ENCODE assay signal across 8 cellular contexts in genomic region chr4:3291411-3291968, GRCh38. TPM values are rescaled to one million over a fixed set of nuclear protein-coding genes. Genes with fewer than 3 reads are reported as not detected.
A peak's percentile ranks its signal among the peaks of the same experiment; 100 is the strongest.
DNase-seq lines count a peak whose midpoint lies in the region; ATAC-seq, FAIRE-seq and TF ChIP-seq lines count a peak whose summit lies in the region.

No MANE protein-coding gene starts in this region.

- no peak overlapping the region for H2AK5ac ChIP-seq in H1 (ENCODE audit: low read depth, low read length)

- peak overlapping the region; percentile 99 for H3K4me2 ChIP-seq in OCI-LY7 (ENCODE audit: low read length)
- H3K4me2 ChIP-seq in H1 (ENCODE audit: insufficient read depth in 1 of 2, low read depth in 2 of 2, low read length in 2 of 2), result peak overlapping the region; percentile 75 to 96

- H3K23ac ChIP-seq in H1 (ENCODE audit: insufficient read length), result no peak overlapping the region

- H3K4me3 Mint-ChIP-seq in naive thymus-derived CD4-positive, alpha-beta T cell, result peak overlapping the region; percentile 84 to 98 (median 92)

- POLR2A ChIA-PET in OCI-LY7 (lab: Charles Lee), result no interaction called here
- POLR2A ChIA-PET in H1 (lab: Charles Lee; ENCODE audit: partially characterized antibody), result interaction anchor here (0.7 to 1.4 kb wide), 4 partner anchors 21 to 242 kb away, joined by 3 to 4 read pairs (median 3); no protein-coding TSS in a partner anchor
- POLR2A ChIA-PET in naive thymus-derived CD4-positive, alpha-beta T cell (lab: Charles Lee), result interaction anchor here (0.9 kb wide), 1 partner anchor 12 kb away, joined by 3 read pairs; no protein-coding TSS in a partner anchor

- H3K9me2 ChIP-seq in OCI-LY7 (ENCODE audit: insufficient read depth, low read length), result no peaks in the 10 kb centered on the region

- CTCF ChIA-PET in OCI-LY7 (lab: Charles Lee; ENCODE audit: unreplicated experiment) (no interaction called here), H1 (lab: Charles Lee; ENCODE audit: partially characterized antibody) (interaction anchor here (1.1 to 5.1 kb wide), 4 partner anchors 14 to 32 kb away, joined by 3 to 31 read pairs (median 6); no protein-coding TSS in a partner anchor)
- CTCF ChIA-PET in naive thymus-derived CD4-positive, alpha-beta T cell (lab: Charles Lee), result no interaction called here

- no peaks in the 10 kb centered on the region for H3K9me3 Mint-ChIP-seq in naive thymus-derived CD4-positive, alpha-beta T cell

- no peaks in the 10 kb centered on the region for H3K36me3 Mint-ChIP-seq in naive thymus-derived CD4-positive, alpha-beta T cell

- H3K36me3 ChIP-seq in OCI-LY7 (ENCODE audit: insufficient read depth, low read length), result no peaks in the 10 kb centered on the region
- H3K36me3 ChIP-seq in H1 (ENCODE audit: control insufficient read depth in 2 of 4, insufficient read depth in 4 of 4, low read length in 3 of 4), result no peaks in the 10 kb centered on the region
- peaks cover 0 to 5% (median 0%) of the 10 kb centered on the region in 3 experiments for H3K36me3 ChIP-seq in naive thymus-derived CD4-positive, alpha-beta T cell (ENCODE audit: control insufficient read depth in 2 of 3, insufficient read depth in 3 of 3, low read length in 3 of 3)

- no peaks in the 10 kb centered on the region for H3K79me1 ChIP-seq in H1 (ENCODE audit: low read depth, low read length)

- no peak overlapping the region for H2BK120ac ChIP-seq in H1 (replicated peaks; ENCODE audit: low read depth, low read length)

- no peak overlapping the region for H3K27ac ChIP-seq in OCI-LY7 (ENCODE audit: low read depth, low read length, poor library complexity, severe bottlenecking)
- H3K27ac ChIP-seq in H1 (ENCODE audit: low read depth, low read length), result no peak overlapping the region
- peak overlapping the region; percentile 69 for H3K27ac ChIP-seq in naive thymus-derived CD4-positive, alpha-beta T cell (ENCODE audit: low read depth, low read length)

- H3K4me3 ChIP-seq in OCI-LY7 (ENCODE audit: low read depth, low read length, poor library complexity, severe bottlenecking) (peak overlapping the region; percentile 73), H1 (ENCODE audit: extremely low read depth in 1 of 4, insufficient read depth in 2 of 4, low read depth in 3 of 4, low read length in 4 of 4) (peak overlapping the region; percentile 37 to 72 (median 66))
- H3K4me3 ChIP-seq in naive thymus-derived CD4-positive, alpha-beta T cell (ENCODE audit: low read length), result peak overlapping the region; percentile 79

- H2BK15ac ChIP-seq in H1 (ENCODE audit: low read length), result no peak overlapping the region; the same call in 1 of the 2 replicates

- no peak for TF ChIP-seq RAD21 in H1 (IDR thresholded peaks at IDR 0.05 in 1 of 2, conservative IDR thresholded peaks at IDR 0.05 in 1 of 2; ENCODE audit: low read depth in 2 of 2, low read length in 2 of 2)

- H3K9me3 ChIP-seq in OCI-LY7 (ENCODE audit: low read length) (no peaks in the 10 kb centered on the region), H1 (ENCODE audit: insufficient read depth in 2 of 2, low read depth in 1 of 2, low read length in 1 of 2) (no peaks in the 10 kb centered on the region)
- no peaks in the 10 kb centered on the region for H3K9me3 ChIP-seq in naive thymus-derived CD4-positive, alpha-beta T cell (ENCODE audit: control insufficient read depth in 2 of 3, low read length in 3 of 3)

- H3K56ac ChIP-seq in H1 (replicated peaks; ENCODE audit: insufficient read length, low read depth, low read length), result no peak overlapping the region

- DNase-seq in ELR (ENCODE audit: low read depth), result peak; percentile 13
- no peak for DNase-seq in OCI-LY7 (ENCODE audit: low spot score)
- DNase-seq in H1 (ENCODE audit: low read depth in 1 of 2, low spot score in 2 of 2), result peak in 1 of 2 experiments; percentile 65
- DNase-seq in naive thymus-derived CD4-positive, alpha-beta T cell, result peak in 1 of 9 donors; percentile 12
- DNase-seq in occipital lobe (lab: John Stamatoyannopoulos, UW), result no peak
- no peak for DNase-seq in AG08395 (ENCODE audit: low spot score)
- no peak for DNase-seq in stimulated activated CD4-positive, alpha-beta T cell treated with anti-CD3 and anti-CD28 coated beads, Interleukin-2, amount 100 ng/mL, for 24 hours

- H3K27me3 ChIP-seq in H1 (replicated peaks in 1 of 4; ENCODE audit: control insufficient read depth in 3 of 4, extremely low read depth in 1 of 4, insufficient read depth in 3 of 4, low read length in 3 of 4), result peaks cover 0 to 12% (median 1%) of the 10 kb centered on the region in 4 experiments; a peak in 3 of 7 replicates
- H3K27me3 ChIP-seq in naive thymus-derived CD4-positive, alpha-beta T cell (ENCODE audit: control insufficient read depth in 2 of 2, insufficient read depth in 2 of 2, low read length in 2 of 2), result no peaks in the 10 kb centered on the region

- TF ChIP-seq CTCF in OCI-LY7 (conservative IDR thresholded peaks at IDR 0.05; ENCODE audit: low read length), result no peak
- TF ChIP-seq CTCF in H1 (IDR thresholded peaks at IDR 0.05; ENCODE audit: control extremely low read depth in 1 of 3, insufficient read depth in 1 of 3, low read depth in 1 of 3, low read length in 3 of 3), result no peak

- H2BK20ac ChIP-seq in H1 (ENCODE audit: low read length), result no peak overlapping the region

- no peak overlapping the region for H2BK5ac ChIP-seq in H1 (ENCODE audit: low read depth, low read length)

- H4K91ac ChIP-seq in H1 (replicated peaks; ENCODE audit: insufficient read length, low read length), result no peak overlapping the region

- H4K20me1 ChIP-seq in OCI-LY7 (ENCODE audit: insufficient read depth, low read length) (no peaks in the 10 kb centered on the region), H1 (replicated peaks in 1 of 2; ENCODE audit: control insufficient read depth in 1 of 2, insufficient read depth in 2 of 2, low read length in 2 of 2) (peaks cover 2 to 6% of the 10 kb centered on the region in 2 experiments)

- no peak for FAIRE-seq in H1 (lab: Jason Lieb, UNC)

- peaks cover 6 to 64% (median 7%) of the 10 kb centered on the region in 5 donors for H3K27me3 Mint-ChIP-seq in naive thymus-derived CD4-positive, alpha-beta T cell

- no peak overlapping the region for H3K4ac ChIP-seq in H1 (replicated peaks; ENCODE audit: insufficient read length, low read depth, low read length)

- no TSS peak for BruUV-seq in OCI-LY7 (replicated peaks; lab: Mats Ljungman, UMichigan)

- WGBS in H1 (ENCODE audit: extremely low coverage in 1 of 2, insufficient coverage in 1 of 2, insufficient read length in 1 of 2, insufficient replicate concordance in 2 of 2, low coverage in 1 of 2, low lambda C conversion rate in 2 of 2, missing lambda C conversion rate in 1 of 2), 2 experiments, result 40% methylated on average over 19 of the region's 24 CpGs; no CpG with 5 or more reads in 1 of the 2 experiments

- H3K9ac ChIP-seq in H1 (replicated peaks in 1 of 4; ENCODE audit: extremely low read depth in 1 of 4, low read depth in 3 of 4, low read length in 3 of 4), result no peak overlapping the region

- H3K4me1 ChIP-seq in OCI-LY7 (ENCODE audit: insufficient read depth, low read length, poor library complexity, severe bottlenecking) (peaks cover 11% of the 10 kb centered on the region), H1 (replicated peaks in 1 of 4; ENCODE audit: control insufficient read depth in 3 of 4, insufficient read depth in 4 of 4, low read length in 3 of 4) (peaks cover 0 to 23% (median 11%) of the 10 kb centered on the region in 4 experiments; a peak in 5 of 7 replicates)
- H3K4me1 ChIP-seq in naive thymus-derived CD4-positive, alpha-beta T cell (ENCODE audit: control insufficient read depth in 2 of 2, insufficient read depth in 2 of 2, low read length in 2 of 2), result peaks cover 5 to 8% of the 10 kb centered on the region in 2 donors

- no peaks in the 10 kb centered on the region for H3K79me2 ChIP-seq in OCI-LY7 (ENCODE audit: insufficient read depth, low read depth, low read length)
- H3K79me2 ChIP-seq in H1 (ENCODE audit: control insufficient read depth in 1 of 2, insufficient read depth in 2 of 2, low read length in 2 of 2), result no peaks in the 10 kb centered on the region; a peak in 2 of 4 replicates

- H2BK12ac ChIP-seq in H1 (ENCODE audit: low read depth, low read length), result no peak overlapping the region

- H2AFZ ChIP-seq in OCI-LY7 (ENCODE audit: low read length) (no peak overlapping the region), H1 (ENCODE audit: low read length) (peak overlapping the region; percentile 48; the same call in 1 of the 2 replicates)

- no peak for TF ChIP-seq POLR2A in H1 (IDR thresholded peaks at IDR 0.05; ENCODE audit: control extremely low read depth in 1 of 2, low read depth in 2 of 2, low read length in 2 of 2)

- no peak overlapping the region for H3K14ac ChIP-seq in H1 (ENCODE audit: insufficient read length)

- intact Hi-C loops in OCI-LY7 (cut with micrococcal nuclease; ENCODE audit: unreplicated experiment), result no loop called here
- intact Hi-C loops in naive thymus-derived CD4-positive, alpha-beta T cell (cut with micrococcal nuclease), result loop anchor here (5.0 kb wide), 3 partner anchors 89 to 666 kb away; partner anchors contain the start of genes GRK4 (in 2 of the 2) and NOP14 (in 2 of the 2)

- H3K23me2 ChIP-seq in H1 (ENCODE audit: low read depth, low read length), result peaks cover 15% of the 10 kb centered on the region; the same call in 1 of the 2 replicates

- no peak overlapping the region for H4K5ac ChIP-seq in H1 (ENCODE audit: insufficient read length, low read depth, low read length)

- H3K18ac ChIP-seq in H1 (ENCODE audit: extremely low read depth, low read length), result no peak overlapping the region

- peaks cover 12 to 37% (median 26%) of the 10 kb centered on the region in 7 donors for H3K4me1 Mint-ChIP-seq in naive thymus-derived CD4-positive, alpha-beta T cell

- peak overlapping the region; percentile 56 to 88 (median 68) for H3K27ac Mint-ChIP-seq in naive thymus-derived CD4-positive, alpha-beta T cell

- no peak for ATAC-seq in naive thymus-derived CD4-positive, alpha-beta T cell
- ATAC-seq in HG02973 (IDR thresholded peaks at IDR 0.05; ENCODE audit: unreplicated experiment), result no peak

- TF ChIP-seq EP300 in H1 (IDR thresholded peaks at IDR 0.05; ENCODE audit: borderline replicate concordance in 1 of 2, low read depth in 2 of 2, low read length in 2 of 2), result no peak

- H4K8ac ChIP-seq in H1 (ENCODE audit: extremely low read depth, insufficient read depth, low read length), result no peak overlapping the region

RNA-seq across cellular contexts. Expression of gene RGS12, which starts 1.3 kb away (rescaled TPM):
- 6.4 and 9.4 TPM in 2 replicates for total RNA-seq in OCI-LY7 (2014; rRNA removed; shearing (Covaris generic))
- total RNA-seq in OCI-LY7 (2022) (5.2 and 6.5 TPM in 2 replicates), occipital lobe (68.8 TPM)
- 16.3 and 16.4 TPM in 2 replicates for total RNA-seq in H1 (2021; fragmentation: NEBNext Ultra II Directional; extraction: Animal tissue kit (Norgen Biotek cat#: 25700))
- 6.0 and 10.7 TPM in 2 replicates for polyA plus RNA-seq in H1 (2011; rRNA removed)
- 10.1 TPM for polyA plus RNA-seq in H1 (2011; cell fraction: cytosol; rRNA removed)
- polyA plus RNA-seq in H1 (2011; cell fraction: nucleus; rRNA removed), result 30.0 TPM
- 12.7 to 26.6 TPM (median 20.0 TPM) in 4 replicates for polyA plus RNA-seq in H1 (2012, experiment 1 of 2)
- polyA plus RNA-seq in H1 (2012, experiment 2 of 2), result 17.8 TPM
- polyA plus RNA-seq in H1 (2013, experiment 1 of 2), result 10.6 TPM
- polyA plus RNA-seq in H1 (2013, experiment 2 of 2), result 10.3 TPM
- polyA minus RNA-seq in H1 (2011; rRNA and poly(A)+ RNA removed), result 10.8 and 12.0 TPM in 2 replicates
- 15.5 TPM for polyA minus RNA-seq in H1 (2011; cell fraction: cytosol; rRNA and poly(A)+ RNA removed)
- polyA minus RNA-seq in H1 (2011; cell fraction: nucleus; rRNA and poly(A)+ RNA removed), result 28.6 TPM
- 10 to 100 TPM in 1 of 5 experiments, 1 to 10 TPM in 4; 2.5 to 13.3 (median 7.5) TPM for total RNA-seq in naive thymus-derived CD4-positive, alpha-beta T cell
- 10 to 100 TPM in 1 of 2 donors, 1 to 10 TPM in 1; 6.6 to 16.0 TPM for polyA plus RNA-seq in naive thymus-derived CD4-positive, alpha-beta T cell

RNA-seq across cellular contexts. Expression of gene MSANTD1, which starts 42.5 kb away (rescaled TPM):
- total RNA-seq in OCI-LY7 (2014; rRNA removed; shearing (Covaris generic)), result 0.08 and 0.13 TPM in 2 replicates
- 0.53 and 1.0 TPM in 2 replicates for total RNA-seq in OCI-LY7 (2022)
- total RNA-seq in H1 (2021; fragmentation: NEBNext Ultra II Directional; extraction: Animal tissue kit (Norgen Biotek cat#: 25700)), result 0.45 and 0.78 TPM in 2 replicates
- polyA plus RNA-seq in H1 (2011; rRNA removed), result 0.23 and 0.39 TPM in 2 replicates
- 0.28 TPM for polyA plus RNA-seq in H1 (2011; cell fraction: cytosol; rRNA removed)
- 1.7 TPM for polyA plus RNA-seq in H1 (2011; cell fraction: nucleus; rRNA removed)
- polyA plus RNA-seq in H1 (2012, experiment 1 of 2), result 0.15 to 0.43 TPM (median 0.34 TPM) in 4 replicates
- polyA plus RNA-seq in H1 (2012, experiment 2 of 2), result not detected
- polyA plus RNA-seq in H1 (2013, experiment 1 of 2), result 0.22 TPM
- polyA plus RNA-seq in H1 (2013, experiment 2 of 2), result 0.15 TPM
- 0.12 and 0.28 TPM in 2 replicates for polyA minus RNA-seq in H1 (2011; rRNA and poly(A)+ RNA removed)
- polyA minus RNA-seq in H1 (2011; cell fraction: cytosol; rRNA and poly(A)+ RNA removed), result not detected
- 1.6 TPM for polyA minus RNA-seq in H1 (2011; cell fraction: nucleus; rRNA and poly(A)+ RNA removed)
- total RNA-seq in naive thymus-derived CD4-positive, alpha-beta T cell, result 1 to 10 TPM; 1.4 to 2.7 (median 2.3) TPM
- not detected for polyA plus RNA-seq in naive thymus-derived CD4-positive, alpha-beta T cell
- total RNA-seq in occipital lobe, result 5.9 TPM
